Comparison of ENCODE assay signal across 14 cellular contexts in genomic region chr1:167820684-167821355, GRCh38.
A peak's percentile ranks its signal among the peaks of the same experiment; 100 is the strongest.
DNase-seq lines count a peak whose midpoint lies in the region; ATAC-seq and TF ChIP-seq lines count a peak whose summit lies in the region.
"Had no signal": no experiment of that assay in that cellular context is flagged by ENCODE, and none has a peak within 500 bp of the region (broad histone marks: within the 10 kb centered on the region; RNA-seq: fewer than 3 reads in every experiment).

No MANE protein-coding gene starts in this region.

- H3K4me1 Mint-ChIP-seq in chondrocyte (ENCODE audit: low read depth) (peaks cover 49% of the 10 kb centered on the region), mesothelial cell of epicardium (peaks cover 27% of the 10 kb centered on the region)

- H3K27me3 ChIP-seq in left ventricle myocardium inferior (ENCODE audit: low read depth) (no peaks in the 10 kb centered on the region), uterus (no peaks in the 10 kb centered on the region)
- H3K27me3 ChIP-seq: tibial nerve had no signal

- H3K27me3 Mint-ChIP-seq in chondrocyte (ENCODE audit: low read depth), result no peaks in the 10 kb centered on the region
- H3K27me3 Mint-ChIP-seq in mesothelial cell of epicardium (ENCODE audit: low read depth), result no peaks in the 10 kb centered on the region
- H3K27me3 Mint-ChIP-seq: T-helper 17 cell had no signal

- intact Hi-C loops in left ventricle myocardium inferior (cut with micrococcal nuclease) (no loop called here), cardiac septum (cut with DNase I) (loop anchor here (5.0 kb wide), 1 partner anchor 116 kb away; the partner anchor contains the start of genes DCAF6 and MPC2), uterus (cut with DNase I; ENCODE audit: low total_unique reads) (no loop called here)

- ATAC-seq in GM21423 (IDR thresholded peaks at IDR 0.05; ENCODE audit: unreplicated experiment), result no peak
- ATAC-seq in HG03571 (IDR thresholded peaks at IDR 0.05; ENCODE audit: unreplicated experiment), result no peak
- ATAC-seq in HG02759 (IDR thresholded peaks at IDR 0.05; ENCODE audit: unreplicated experiment), result no peak

- H3K27ac ChIP-seq in left ventricle myocardium inferior (replicated peaks), result peak overlapping the region; percentile 80
- H3K27ac ChIP-seq in uterus, result peak overlapping the region; percentile 55 to 87

- H3K36me3 Mint-ChIP-seq in chondrocyte (ENCODE audit: low read depth) (no peaks in the 10 kb centered on the region), mesothelial cell of epicardium (peaks cover 1% of the 10 kb centered on the region)
- H3K36me3 Mint-ChIP-seq: activated naive CD4-positive, alpha-beta T cell treated with anti-CD3 and anti-CD28 coated beads, Interleukin-2, amount 10 ng/mL, durations not matched to agents 7 days and 5 days had no signal

- TF ChIP-seq CTCF in left ventricle myocardium inferior (IDR thresholded peaks at IDR 0.05; ENCODE audit: borderline replicate concordance), result no peak
- no peak for TF ChIP-seq CTCF in chondrocyte (IDR thresholded peaks at IDR 0.05)
- TF ChIP-seq CTCF in mesothelial cell of epicardium (IDR thresholded peaks at IDR 0.05; ENCODE audit: unreplicated experiment), result no peak
- TF ChIP-seq CTCF in uterus (IDR thresholded peaks at IDR 0.05), result no peak

- H3K9me3 Mint-ChIP-seq in chondrocyte (ENCODE audit: low read depth) (peaks cover 4% of the 10 kb centered on the region), mesothelial cell of epicardium (peaks cover 3% of the 10 kb centered on the region)

- no peak for TF ChIP-seq POLR2A in uterus (IDR thresholded peaks at IDR 0.05)

- H3K27ac Mint-ChIP-seq in chondrocyte (ENCODE audit: unreplicated experiment) (peak overlapping the region; percentile 94), mesothelial cell of epicardium (peak overlapping the region; percentile 39)
- H3K27ac Mint-ChIP-seq: activated CD8-positive, alpha-beta T cell treated with anti-CD3 and anti-CD28 coated beads, Interleukin-2, amount 10 ng/mL, durations not matched to agents 7 days and 5 days; activated naive CD4-positive, alpha-beta T cell treated with anti-CD3 and anti-CD28 coated beads, Interleukin-2, amount 10 ng/mL, durations not matched to agents 7 days and 5 days; T-helper 17 cell had no signal

- H3K4me3 Mint-ChIP-seq in chondrocyte (ENCODE audit: unreplicated experiment), result peak overlapping the region; percentile 59
- H3K4me3 Mint-ChIP-seq in mesothelial cell of epicardium, result peak overlapping the region; percentile 69

- peaks cover 5% of the 10 kb centered on the region for H3K4me1 ChIP-seq in left ventricle myocardium inferior
- no peaks in the 10 kb centered on the region for H3K4me1 ChIP-seq in uterus

- H3K4me3 ChIP-seq in left ventricle myocardium inferior (peak overlapping the region; percentile 60), uterus (no peak overlapping the region)

- H3K9me3 ChIP-seq in left ventricle myocardium inferior (replicated peaks), result peaks cover 6% of the 10 kb centered on the region
- no peaks in the 10 kb centered on the region for H3K9me3 ChIP-seq in uterus

- H3K36me3 ChIP-seq in left ventricle myocardium inferior (no peaks in the 10 kb centered on the region), uterus (no peaks in the 10 kb centered on the region)
- H3K36me3 ChIP-seq: tibial nerve had no signal

- DNase-seq in left ventricle myocardium inferior (no peak), cardiac septum (ENCODE audit: low spot score) (no peak), chondrocyte (ENCODE audit: low spot score) (no peak), mesothelial cell of epicardium (ENCODE audit: low spot score in 2 of 2, unreplicated experiment in 2 of 2) (no peak), uterus (no peak)
- DNase-seq: activated CD8-positive, alpha-beta T cell treated with anti-CD3 and anti-CD28 coated beads, Interleukin-2, amount 10 ng/mL, durations not matched to agents 7 days and 5 days; NCI-H187 treated with DMSO at 0.1 percent for 48 hours; NK-92 treated with Interleukin-12 subunit alpha and Interleukin-12 subunit beta, amount 100 ng/mL, for 24 hours; T-helper 17 cell had no signal
